ENCODE assay signal across 13 cellular contexts in the genomic region with DNA sequence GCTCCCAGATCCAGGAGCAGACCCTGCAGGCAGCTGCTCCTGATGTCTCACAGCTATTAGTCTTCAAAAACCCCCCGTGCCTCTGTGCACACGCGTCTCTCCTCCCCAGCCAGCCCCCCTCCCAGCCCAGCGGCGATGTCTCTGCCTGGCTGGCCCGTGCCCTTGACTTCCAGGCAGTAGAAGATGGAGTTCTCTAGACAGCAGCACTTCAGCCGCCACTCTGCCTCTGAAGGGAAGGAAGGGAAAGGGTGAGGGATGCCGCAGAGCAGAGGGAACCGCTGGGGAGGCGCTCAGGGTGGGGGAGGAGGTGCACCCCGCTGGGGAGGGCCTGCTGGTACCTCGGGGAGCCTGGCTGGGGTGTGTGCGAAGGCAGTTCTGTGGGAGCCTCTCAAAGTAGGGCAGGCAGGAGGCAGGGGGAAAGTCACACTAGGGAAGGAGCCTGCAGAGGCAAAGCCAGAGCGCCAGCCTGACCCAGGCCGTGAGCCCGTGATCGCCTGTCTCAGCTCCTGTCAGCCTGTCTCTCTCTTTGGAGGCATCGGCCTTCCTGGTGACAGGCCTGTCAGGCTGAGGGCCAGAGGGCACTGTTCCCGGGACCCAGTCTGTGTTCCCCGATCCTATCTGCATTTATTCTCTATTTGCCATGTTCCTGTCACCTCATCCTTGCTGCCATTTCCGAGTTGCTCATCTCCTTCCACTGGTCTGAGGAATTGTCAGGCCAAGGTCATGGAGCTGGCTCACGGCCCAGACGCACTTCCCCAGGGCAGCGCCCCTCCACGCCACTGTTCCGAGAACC. TPM values are rescaled to one million over a fixed set of nuclear protein-coding genes. Genes with fewer than 3 reads are reported as not detected.
DNase-seq lines count a peak whose midpoint lies in the region; ATAC-seq, FAIRE-seq and TF ChIP-seq lines count a peak whose summit lies in the region.
"Had no signal": no experiment of that assay in that cellular context is flagged by ENCODE, and none has a peak within 500 bp of the region (broad histone marks: within the 10 kb centered on the region; RNA-seq: fewer than 3 reads in every experiment).

No MANE protein-coding gene starts in this region.

- no peaks in the 10 kb centered on the region for H3K36me3 ChIP-seq in endothelial cell of umbilical vein (ENCODE audit: control insufficient read depth in 2 of 2, extremely low read depth in 1 of 2, insufficient read depth in 2 of 2, low read length in 2 of 2)
- no peaks in the 10 kb centered on the region for H3K36me3 ChIP-seq in uterus
- H3K36me3 ChIP-seq: tibial artery had no signal

- no TSS peak for BruUV-seq in endothelial cell of umbilical vein (replicated peaks; lab: Mats Ljungman, UMichigan)

- H3K27ac ChIP-seq in endothelial cell of umbilical vein (ENCODE audit: insufficient read depth, low read depth, low read length) (no peak overlapping the region), uterus (peak overlapping the region; percentile 18 to 43)
- H3K27ac ChIP-seq: tibial artery had no signal

- H3K4me3 Mint-ChIP-seq in mesothelial cell of epicardium, result peak overlapping the region; percentile 54
- H3K4me3 Mint-ChIP-seq: T-helper 2 cell treated with Interferon-gamma antibody and Interleukin-4, amounts not matched to agents 5 μg/mL and 100 μg/mL, for 36 hours had no signal

- intact Hi-C loops in endothelial cell of umbilical vein (cut with micrococcal nuclease), result no loop called here
- intact Hi-C loops in uterus (cut with DNase I; ENCODE audit: low total_unique reads), result no loop called here

- peaks cover 10% of the 10 kb centered on the region for H3K4me1 ChIP-seq in endothelial cell of umbilical vein (ENCODE audit: control insufficient read depth, extremely low read depth, insufficient read depth, low read length)
- H3K4me1 ChIP-seq in uterus, result peaks cover 0 to 3% of the 10 kb centered on the region in 2 donors

- POLR2A ChIA-PET in endothelial cell of umbilical vein (lab: Charles Lee), result no interaction called here

- H3K4me3 ChIP-seq in endothelial cell of umbilical vein (replicated peaks in 1 of 3; ENCODE audit: insufficient read depth in 1 of 3, low read depth in 1 of 3, low read length in 3 of 3) (no peak overlapping the region), uterus (no peak overlapping the region)
- H3K4me3 ChIP-seq: tibial artery had no signal

- TF ChIP-seq POLR2A in endothelial cell of umbilical vein (IDR thresholded peaks at IDR 0.05; ENCODE audit: low read depth, low read length), result no peak
- TF ChIP-seq POLR2A in uterus (IDR thresholded peaks at IDR 0.05), result no peak

- peaks cover 46% of the 10 kb centered on the region for H3K4me1 Mint-ChIP-seq in mesothelial cell of epicardium

- H4K20me1 ChIP-seq in endothelial cell of umbilical vein (replicated peaks; ENCODE audit: control insufficient read depth, extremely low read depth, insufficient read depth, low read length), result no peaks in the 10 kb centered on the region

- H3K9me3 ChIP-seq in endothelial cell of umbilical vein (replicated peaks; ENCODE audit: control insufficient read depth, insufficient read depth, low read length), result no peaks in the 10 kb centered on the region
- H3K9me3 ChIP-seq in uterus, result no peaks in the 10 kb centered on the region
- H3K9me3 ChIP-seq: tibial artery had no signal

- no peaks in the 10 kb centered on the region for H3K36me3 Mint-ChIP-seq in mesothelial cell of epicardium

- H3K27me3 ChIP-seq in endothelial cell of umbilical vein (ENCODE audit: control insufficient read depth in 2 of 2, insufficient read depth in 2 of 2, low read length in 2 of 2) (peaks cover 0 to 2% of the 10 kb centered on the region in 2 experiments), uterus (no peaks in the 10 kb centered on the region)

- ATAC-seq in HG02763 (IDR thresholded peaks at IDR 0.05; ENCODE audit: unreplicated experiment), result no peak
- ATAC-seq in HG03342 (IDR thresholded peaks at IDR 0.05; ENCODE audit: unreplicated experiment), result no peak

- peak overlapping the region; percentile 93 for H3K27ac Mint-ChIP-seq in mesothelial cell of epicardium
- H3K27ac Mint-ChIP-seq: T-helper 2 cell treated with Interferon-gamma antibody and Interleukin-4, amounts not matched to agents 5 μg/mL and 100 μg/mL, for 36 hours had no signal

- H2AFZ ChIP-seq in endothelial cell of umbilical vein (ENCODE audit: low read depth, low read length), result no peak overlapping the region

- no peaks in the 10 kb centered on the region for H3K9me3 Mint-ChIP-seq in mesothelial cell of epicardium
- H3K9me3 Mint-ChIP-seq: T-helper 2 cell treated with Interferon-gamma antibody and Interleukin-4, amounts not matched to agents 5 μg/mL and 100 μg/mL, for 36 hours had no signal

- H3K9me1 ChIP-seq in endothelial cell of umbilical vein (replicated peaks; ENCODE audit: control insufficient read depth, extremely low read depth, insufficient read depth, low read length), result no peaks in the 10 kb centered on the region

- no peak overlapping the region for H3K4me2 ChIP-seq in endothelial cell of umbilical vein (ENCODE audit: insufficient read depth, low read length)

- H3K79me2 ChIP-seq in endothelial cell of umbilical vein (ENCODE audit: control insufficient read depth, insufficient read depth, low read length), result no peaks in the 10 kb centered on the region

- H3K27me3 Mint-ChIP-seq in mesothelial cell of epicardium (ENCODE audit: low read depth), result peaks cover 9% of the 10 kb centered on the region

- CTCF ChIA-PET in endothelial cell of umbilical vein (lab: Charles Lee), result interaction anchor here (1.2 to 5.6 kb wide), 7 partner anchors 8 to 137 kb away, joined by 4 to 106 read pairs (median 26); a partner anchor contains a TSS

- FAIRE-seq in endothelial cell of umbilical vein (lab: Jason Lieb, UNC), result peak; percentile 37

- no peak for TF ChIP-seq CTCF in endothelial cell of umbilical vein (IDR thresholded peaks at IDR 0.05; ENCODE audit: extremely low read depth in 1 of 2, insufficient read depth in 1 of 2, low read depth in 1 of 2, low read length in 2 of 2)
- TF ChIP-seq CTCF in mesothelial cell of epicardium (IDR thresholded peaks at IDR 0.05; ENCODE audit: unreplicated experiment), result no peak
- TF ChIP-seq CTCF in uterus (IDR thresholded peaks at IDR 0.05), result no peak

- peak; percentile 15 for DNase-seq in NCI-H2107 treated with DMSO at 0.1 percent for 48 hours (lab: John Stamatoyannopoulos, UW; ENCODE audit: unreplicated experiment)
- no peak for DNase-seq in NCI-H2107 (lab: John Stamatoyannopoulos, UW)
- no peak for DNase-seq in endothelial cell of umbilical vein (ENCODE audit: low read depth, low spot score)
- peak in 1 of 2 experiments; percentile 60 for DNase-seq in mesothelial cell of epicardium (ENCODE audit: low spot score in 2 of 2, unreplicated experiment in 2 of 2)
- DNase-seq in uterus, result no peak
- DNase-seq in T1000 (lab: John Stamatoyannopoulos, UW), result no peak
- DNase-seq: ACHN, NCI-H2081 treated with DMSO at 0.1 percent for 48 hours had no signal

- dilution Hi-C loops in endothelial cell of umbilical vein (cut with MboI; ENCODE audit: extremely low pct_ligation_motif_present, low sequenced_read_pairs), result no loop called here

- H3K9ac ChIP-seq in endothelial cell of umbilical vein (replicated peaks; ENCODE audit: extremely low read depth, insufficient read depth, low read length), result no peak overlapping the region

RNA-seq across cellular contexts. Expression of a gene that starts 4.5 kb away (rescaled TPM):
- total RNA-seq in endothelial cell of umbilical vein, result not detected in 2 replicates
- not detected in 2 replicates for polyA plus RNA-seq in endothelial cell of umbilical vein
- polyA plus RNA-seq in endothelial cell of umbilical vein (2011; cell fraction: cytosol; rRNA removed), result not detected in 2 replicates
- 0.12 and 0.34 TPM in 2 replicates for polyA plus RNA-seq in endothelial cell of umbilical vein (2011; cell fraction: nucleus; rRNA removed)
- polyA plus RNA-seq in endothelial cell of umbilical vein (2012), result 0.26 TPM in 1 of 2 replicates, not detected in the other
- polyA minus RNA-seq in endothelial cell of umbilical vein, result not detected in 2 replicates
- not detected for polyA minus RNA-seq in endothelial cell of umbilical vein (2011; cell fraction: cytosol; rRNA and poly(A)+ RNA removed)
- not detected in 2 replicates for polyA minus RNA-seq in endothelial cell of umbilical vein (2011; cell fraction: nucleus; rRNA and poly(A)+ RNA removed)
- total RNA-seq in mesothelial cell of epicardium, result 8.7 to 9.9 TPM (median 9.9 TPM) in 3 replicates
- total RNA-seq in uterus, result 10 to 100 TPM in 1 of 4 donors, under 1 TPM in 2, not detected in 1; 0.26 to 13.4 (median 0.69) TPM

RNA-seq across cellular contexts. Expression of a gene that starts 6.8 kb away (rescaled TPM):
- total RNA-seq in endothelial cell of umbilical vein (0.42 and 0.91 TPM in 2 replicates), mesothelial cell of epicardium (8.6 to 10.4 TPM (median 10.1 TPM) in 3 replicates), uterus (10 to 100 TPM in 2 of 4 donors, 1 to 10 TPM in 2; 7.8 to 33.2 (median 19.8) TPM)
- 0.22 and 0.51 TPM in 2 replicates for polyA plus RNA-seq in endothelial cell of umbilical vein
- 0.26 and 0.31 TPM in 2 replicates for polyA plus RNA-seq in endothelial cell of umbilical vein (2011; cell fraction: cytosol; rRNA removed)
- polyA plus RNA-seq in endothelial cell of umbilical vein (2011; cell fraction: nucleus; rRNA removed), result 0.13 TPM in 1 of 2 replicates, not detected in the other
- 0.23 and 1.4 TPM in 2 replicates for polyA plus RNA-seq in endothelial cell of umbilical vein (2012)
- 0.08 and 0.36 TPM in 2 replicates for polyA minus RNA-seq in endothelial cell of umbilical vein
- polyA minus RNA-seq in endothelial cell of umbilical vein (2011; cell fraction: cytosol; rRNA and poly(A)+ RNA removed), result not detected
- polyA minus RNA-seq in endothelial cell of umbilical vein (2011; cell fraction: nucleus; rRNA and poly(A)+ RNA removed), result not detected in 2 replicates

RNA-seq across cellular contexts. Expression of a gene that starts 41.3 kb away (rescaled TPM):
- total RNA-seq in endothelial cell of umbilical vein (0.69 and 1.7 TPM in 2 replicates), mesothelial cell of epicardium (1.3 to 1.9 TPM (median 1.5 TPM) in 3 replicates), uterus (1 to 10 TPM in 2 of 4 donors, under 1 TPM in 1, not detected in 1; 0.59 to 9.5 (median 5.3) TPM)
- 0.59 and 0.76 TPM in 2 replicates for polyA plus RNA-seq in endothelial cell of umbilical vein
- 0.34 and 0.50 TPM in 2 replicates for polyA plus RNA-seq in endothelial cell of umbilical vein (2011; cell fraction: cytosol; rRNA removed)
- polyA plus RNA-seq in endothelial cell of umbilical vein (2011; cell fraction: nucleus; rRNA removed), result 0.63 and 0.90 TPM in 2 replicates
- polyA plus RNA-seq in endothelial cell of umbilical vein (2012), result 0.52 and 0.60 TPM in 2 replicates
- polyA minus RNA-seq in endothelial cell of umbilical vein, result 1.4 and 1.7 TPM in 2 replicates
- polyA minus RNA-seq in endothelial cell of umbilical vein (2011; cell fraction: cytosol; rRNA and poly(A)+ RNA removed), result not detected
- not detected in 2 replicates for polyA minus RNA-seq in endothelial cell of umbilical vein (2011; cell fraction: nucleus; rRNA and poly(A)+ RNA removed)
- total RNA-seq: lung microvascular endothelial cell had no signal

RNA-seq across cellular contexts. Expression of a gene that starts 43.1 kb away (rescaled TPM):
- total RNA-seq in endothelial cell of umbilical vein (38.5 and 42.6 TPM in 2 replicates), mesothelial cell of epicardium (19.1 to 21.6 TPM (median 21.5 TPM) in 3 replicates), uterus (10 to 100 TPM in 2 of 4 donors, 1 to 10 TPM in 2; 3.8 to 26.1 (median 8.4) TPM)
- 25.5 and 35.0 TPM in 2 replicates for polyA plus RNA-seq in endothelial cell of umbilical vein
- 14.3 and 17.0 TPM in 2 replicates for polyA plus RNA-seq in endothelial cell of umbilical vein (2011; cell fraction: cytosol; rRNA removed)
- polyA plus RNA-seq in endothelial cell of umbilical vein (2011; cell fraction: nucleus; rRNA removed), result 34.9 and 50.9 TPM in 2 replicates
- polyA plus RNA-seq in endothelial cell of umbilical vein (2012), result 28.8 and 49.4 TPM in 2 replicates
- polyA minus RNA-seq in endothelial cell of umbilical vein, result 18.1 and 20.4 TPM in 2 replicates
- polyA minus RNA-seq in endothelial cell of umbilical vein (2011; cell fraction: cytosol; rRNA and poly(A)+ RNA removed), result 4.5 TPM
- 16.7 and 35.6 TPM in 2 replicates for polyA minus RNA-seq in endothelial cell of umbilical vein (2011; cell fraction: nucleus; rRNA and poly(A)+ RNA removed)
